In genomic region chr3:94115482-94115881, GRCh38 we compare ENCODE assay signal across 2 cellular contexts.
TF ChIP-seq lines count a peak whose summit lies in the region.

No MANE protein-coding gene starts in this region.

TF ChIP-seq in GM12891, 5 proteins besides CTCF, POLR2A, EP300 and RAD21 (continued from another document):
- TF ChIP-seq PAX5 (IDR thresholded peaks at IDR 0.05; ENCODE audit: insufficient read depth, low read length, severe bottlenecking) (no peak), SPI1 (IDR thresholded peaks at IDR 0.05; ENCODE audit: low read depth, low read length) (no peak), TAF1 (IDR thresholded peaks at IDR 0.05; ENCODE audit: low read depth, low read length) (no peak), POLR2AphosphoS5 (IDR thresholded peaks at IDR 0.05; ENCODE audit: low read depth, low read length) (no peak)

TF ChIP-seq in H1, 55 proteins besides CTCF, POLR2A, EP300 and RAD21:
- no peak for TF ChIP-seq KDM5A (IDR thresholded peaks at IDR 0.05; ENCODE audit: low read length)
- no peak for TF ChIP-seq JUND (IDR thresholded peaks at IDR 0.05; ENCODE audit: low read length)
- TF ChIP-seq NANOG (IDR thresholded peaks at IDR 0.05; ENCODE audit: insufficient read depth, low read depth, low read length, poor library complexity, severe bottlenecking) = no peak
- TF ChIP-seq BCL11A (IDR thresholded peaks at IDR 0.05; ENCODE audit: low read depth in 2 of 2, low read length in 2 of 2) = no peak
- TF ChIP-seq KDM1A (IDR thresholded peaks at IDR 0.05; ENCODE audit: borderline replicate concordance, low read length) = no peak
- no peak for TF ChIP-seq NRF1 (IDR thresholded peaks at IDR 0.05; ENCODE audit: low read depth, low read length)
- no peak for TF ChIP-seq TAF1 (IDR thresholded peaks at IDR 0.05; ENCODE audit: low read depth, low read length)
- no peak for TF ChIP-seq GABPA (IDR thresholded peaks at IDR 0.05; ENCODE audit: borderline replicate concordance, insufficient read depth, low read length)
- no peak for TF ChIP-seq ATF2 (IDR thresholded peaks at IDR 0.05; ENCODE audit: low read length)
- no peak for TF ChIP-seq CHD1 (IDR thresholded peaks at IDR 0.05; ENCODE audit: low read depth, low read length)
- TF ChIP-seq E2F6 (IDR thresholded peaks at IDR 0.05) = no peak
- TF ChIP-seq SIN3A (conservative IDR thresholded peaks at IDR 0.05 in 1 of 2, IDR thresholded peaks at IDR 0.05 in 1 of 2; ENCODE audit: low read depth in 1 of 2, low read length in 2 of 2) = no peak
- no peak for TF ChIP-seq EGR1 (IDR thresholded peaks at IDR 0.05; ENCODE audit: borderline replicate concordance, low read depth, low read length)
- no peak for TF ChIP-seq HDAC6 (IDR thresholded peaks at IDR 0.05; ENCODE audit: low read depth, low read length)
